In genomic region chr4:10072420-10073017, GRCh38 we compare ENCODE assay signal across 18 cellular contexts. TPM values are rescaled to one million over a fixed set of nuclear protein-coding genes. Genes with fewer than 3 reads are reported as not detected.
DNase-seq lines count a peak whose midpoint lies in the region; ATAC-seq, FAIRE-seq and TF ChIP-seq lines count a peak whose summit lies in the region.
"Had no signal": no experiment of that assay in that cellular context is flagged by ENCODE, and none has a peak within 500 bp of the region (broad histone marks: within the 10 kb centered on the region; RNA-seq: fewer than 3 reads in every experiment).

No MANE protein-coding gene starts in this region.

- H3K9ac ChIP-seq in kidney (ENCODE audit: low read length in 2 of 2) = no peak overlapping the region

- H3K9me3 ChIP-seq in kidney (ENCODE audit: control insufficient read depth in 1 of 2, low read length in 2 of 2) = no peaks in the 10 kb centered on the region
- no peaks in the 10 kb centered on the region for H3K9me3 ChIP-seq in testis
- H3K9me3 ChIP-seq: prostate gland had no signal

- TF ChIP-seq CTCF in kidney (IDR thresholded peaks at IDR 0.05; ENCODE audit: borderline replicate concordance, extremely low read depth, insufficient read depth) (no peak), testis (IDR thresholded peaks at IDR 0.05) (no peak)

- no peaks in the 10 kb centered on the region for H3K27me3 Mint-ChIP-seq in activated naive CD4-positive, alpha-beta T cell treated with anti-CD3 and anti-CD28 coated beads, Interleukin-2, amount 10 ng/mL, durations not matched to agents 7 days and 5 days
- no peaks in the 10 kb centered on the region for H3K27me3 Mint-ChIP-seq in activated naive CD8-positive, alpha-beta T cell
- H3K27me3 Mint-ChIP-seq: stimulated activated naive B cell treated with anti-CD40 and anti-IgM and Interleukin-4, amounts not matched to agents 10 μg/mL and 1 μg/mL and 100 μg/mL, for 72 hours had no signal

- no peak for ATAC-seq in HG03442 (IDR thresholded peaks at IDR 0.05; ENCODE audit: unreplicated experiment)
- ATAC-seq: stimulated activated naive B cell treated with anti-CD40 and anti-IgM and Interleukin-4, amounts not matched to agents 10 μg/mL and 1 μg/mL and 100 μg/mL, for 72 hours had no signal

- H3K4me3 ChIP-seq in kidney (ENCODE audit: low read length in 2 of 2) = no peak overlapping the region
- H3K4me3 ChIP-seq in testis = no peak overlapping the region
- H3K4me3 ChIP-seq: prostate gland had no signal

- no peaks in the 10 kb centered on the region for H3K27me3 ChIP-seq in testis

- intact Hi-C loops in kidney (cut with DNase I) = no loop called here
- intact Hi-C loops in testis (cut with DNase I; ENCODE audit: low total_unique reads) = no loop called here
- intact Hi-C loops in posterior cingulate gyrus (cut with DNase I) = no loop called here

- no peak for TF ChIP-seq POLR2A in testis (IDR thresholded peaks at IDR 0.05)

- no peak overlapping the region for H3K4me3 Mint-ChIP-seq in activated naive CD4-positive, alpha-beta T cell treated with anti-CD3 and anti-CD28 coated beads, Interleukin-2, amount 10 ng/mL, durations not matched to agents 7 days and 5 days
- H3K4me3 Mint-ChIP-seq in activated naive CD8-positive, alpha-beta T cell = no peak overlapping the region
- H3K4me3 Mint-ChIP-seq: stimulated activated naive B cell treated with anti-CD40 and anti-IgM and Interleukin-4, amounts not matched to agents 10 μg/mL and 1 μg/mL and 100 μg/mL, for 72 hours had no signal

- H3K27ac Mint-ChIP-seq in activated naive CD4-positive, alpha-beta T cell treated with anti-CD3 and anti-CD28 coated beads, Interleukin-2, amount 10 ng/mL, durations not matched to agents 7 days and 5 days = peak overlapping the region; percentile 26
- peak overlapping the region; percentile 70 for H3K27ac Mint-ChIP-seq in activated naive CD8-positive, alpha-beta T cell
- H3K27ac Mint-ChIP-seq: stimulated activated naive B cell treated with anti-CD40 and anti-IgM and Interleukin-4, amounts not matched to agents 10 μg/mL and 1 μg/mL and 100 μg/mL, for 72 hours had no signal

- no peak for DNase-seq in activated naive CD4-positive, alpha-beta T cell treated with anti-CD3 and anti-CD28 coated beads, Interleukin-2, amount 10 ng/mL, durations not matched to agents 7 days and 5 days
- DNase-seq in activated naive CD4-positive, alpha-beta T cell treated with Interleukin-2 at 50 U/mL for 16 hours = no peak
- DNase-seq in kidney (peak; percentile 32), testis (peak; percentile 13), GM19238 (ENCODE audit: insufficient read length, low spot score) (no peak), posterior cingulate gyrus (no peak)
- DNase-seq: ACHN; caudate nucleus; effector memory CD4-positive, alpha-beta T cell; Kasumi-1; NCI-H2171 treated with DMSO at 0.1 percent for 48 hours; stimulated activated naive B cell treated with anti-CD40 and anti-IgM and Interleukin-4, amounts not matched to agents 10 μg/mL and 1 μg/mL and 100 μg/mL, for 72 hours; WERI-Rb-1 had no signal

- H3K4me1 ChIP-seq in kidney (ENCODE audit: control insufficient read depth in 1 of 2, insufficient read depth in 1 of 2, low read depth in 1 of 2, low read length in 2 of 2) (no peaks in the 10 kb centered on the region), testis (peaks cover under 1% of the 10 kb centered on the region)
- H3K4me1 ChIP-seq: prostate gland had no signal

- H3K27ac ChIP-seq in kidney (ENCODE audit: low read depth in 2 of 2, low read length in 2 of 2) = no peak overlapping the region
- H3K27ac ChIP-seq in testis = no peak overlapping the region
- H3K27ac ChIP-seq: prostate gland had no signal

- CTCF ChIA-PET in activated naive CD4-positive, alpha-beta T cell treated with anti-CD3 and anti-CD28 coated beads, Interleukin-2, amount 10 ng/mL, durations not matched to agents 7 days and 5 days (lab: Charles Lee) = interaction anchor here (1.8 kb wide), 1 partner anchor 45 kb away, joined by 4 read pairs; the partner anchor contains the start of gene WDR1

- H3K4me1 Mint-ChIP-seq in activated naive CD4-positive, alpha-beta T cell treated with anti-CD3 and anti-CD28 coated beads, Interleukin-2, amount 10 ng/mL, durations not matched to agents 7 days and 5 days = no peaks in the 10 kb centered on the region
- H3K4me1 Mint-ChIP-seq in activated naive CD8-positive, alpha-beta T cell (ENCODE audit: low read depth) = peaks cover 2% of the 10 kb centered on the region
- H3K4me1 Mint-ChIP-seq: stimulated activated naive B cell treated with anti-CD40 and anti-IgM and Interleukin-4, amounts not matched to agents 10 μg/mL and 1 μg/mL and 100 μg/mL, for 72 hours had no signal

- H3K36me3 ChIP-seq in kidney (ENCODE audit: control insufficient read depth in 1 of 2, insufficient read depth in 2 of 2, low read length in 2 of 2) (peaks cover 33 to 40% of the 10 kb centered on the region in 2 donors), testis (ENCODE audit: low read depth, missing control alignments) (no peaks in the 10 kb centered on the region)

- 86 to 91% methylated on average over 7 of the region's 7 CpGs for WGBS in testis, 2 donors

- no peaks in the 10 kb centered on the region for H3K9me3 Mint-ChIP-seq in activated naive CD4-positive, alpha-beta T cell treated with anti-CD3 and anti-CD28 coated beads, Interleukin-2, amount 10 ng/mL, durations not matched to agents 7 days and 5 days
- H3K9me3 Mint-ChIP-seq in activated naive CD8-positive, alpha-beta T cell (ENCODE audit: low read depth) = no peaks in the 10 kb centered on the region
- H3K9me3 Mint-ChIP-seq: stimulated activated naive B cell treated with anti-CD40 and anti-IgM and Interleukin-4, amounts not matched to agents 10 μg/mL and 1 μg/mL and 100 μg/mL, for 72 hours had no signal

- peaks cover 63% of the 10 kb centered on the region for H3K36me3 Mint-ChIP-seq in activated naive CD4-positive, alpha-beta T cell treated with anti-CD3 and anti-CD28 coated beads, Interleukin-2, amount 10 ng/mL, durations not matched to agents 7 days and 5 days
- peaks cover 6% of the 10 kb centered on the region for H3K36me3 Mint-ChIP-seq in activated naive CD8-positive, alpha-beta T cell

- FAIRE-seq in kidney (lab: Jason Lieb, UNC) = no peak
- FAIRE-seq: urothelium cell line had no signal

RNA-seq across cellular contexts. Expression of gene WDR1, which starts 44.1 kb away (rescaled TPM):
- 313 TPM for total RNA-seq in kidney
- polyA plus RNA-seq in kidney (ENCODE audit: insufficient read depth, low read depth, low replicate concordance) = 176 TPM
- total RNA-seq in testis = 100 to 1,000 TPM; 165 to 168 TPM
- polyA plus RNA-seq in testis (ENCODE audit: insufficient read depth, low read depth, low replicate concordance) = 295 TPM

RNA-seq across cellular contexts. Expression of gene SLC2A9, which starts 51.2 kb away (rescaled TPM):
- total RNA-seq in kidney (47.6 TPM), testis (1 to 10 TPM; 6.8 to 7.5 TPM)
- polyA plus RNA-seq in kidney (ENCODE audit: insufficient read depth, low read depth, low replicate concordance) (41.5 TPM), testis (ENCODE audit: insufficient read depth, low read depth, low replicate concordance) (6.3 TPM)
- total RNA-seq: RPMI7951 had no signal

Comparison
In these comparisons a context has a peak if more than half of its experiments do, and no peak if none do; other contexts are left out.
1. DNase-seq: peak in kidney (single experiment) and testis (single experiment); none in activated naive CD4-positive, alpha-beta T cell treated with anti-CD3 and anti-CD28 coated beads, Interleukin-2, amount 10 ng/mL, durations not matched to agents 7 days and 5 days (single experiment), activated naive CD4-positive, alpha-beta T cell treated with Interleukin-2 at 50 U/mL for 16 hours (single experiment), GM19238 (single experiment) and posterior cingulate gyrus (0 of 10).